In genomic region chr12:6605425-6606330, GRCh38 we compare ENCODE assay signal across 8 cellular contexts. TPM values are rescaled to one million over a fixed set of nuclear protein-coding genes. Genes with fewer than 3 reads are reported as not detected.
A peak's percentile ranks its signal among the peaks of the same experiment; 100 is the strongest.
DNase-seq lines count a peak whose midpoint lies in the region; ATAC-seq and TF ChIP-seq lines count a peak whose summit lies in the region.

No MANE protein-coding gene starts in this region.

- TF ChIP-seq POLR2A in GM18505 (IDR thresholded peaks at IDR 0.05; ENCODE audit: borderline replicate concordance, extremely low read depth, insufficient read depth, insufficient read length), result no peak

- no peak overlapping the region for H3K4me3 Mint-ChIP-seq in activated naive CD8-positive, alpha-beta T cell treated with anti-CD3 and anti-CD28 coated beads, Interleukin-2, amount 50 U/mL, for 24 hours

- peaks cover 0 to 51% of the 10 kb centered on the region in 2 donors for H3K4me1 ChIP-seq in right atrium auricular region

- DNase-seq in ELF-1 (ENCODE audit: low read depth, low spot score), result peak; percentile 52
- DNase-seq in NCI-H69 (lab: John Stamatoyannopoulos, UW), result peak; percentile 69
- DNase-seq in activated naive CD8-positive, alpha-beta T cell treated with anti-CD3 and anti-CD28 coated beads, Interleukin-2, amount 50 U/mL, for 24 hours, result no peak
- DNase-seq in right atrium auricular region (ENCODE audit: low spot score), result no peak
- peak; percentile 12 for DNase-seq in renal cortical epithelial cell (ENCODE audit: low read depth)
- no peak for DNase-seq in SW480 (ENCODE audit: low spot score)

- H3K4me3 ChIP-seq in right atrium auricular region, result peak overlapping the region; percentile 73 to 98

- no peaks in the 10 kb centered on the region for H3K27me3 ChIP-seq in right atrium auricular region

- H3K27me3 Mint-ChIP-seq in activated naive CD8-positive, alpha-beta T cell treated with anti-CD3 and anti-CD28 coated beads, Interleukin-2, amount 50 U/mL, for 24 hours, result no peaks in the 10 kb centered on the region

- peaks cover 47% of the 10 kb centered on the region for H3K36me3 Mint-ChIP-seq in activated naive CD8-positive, alpha-beta T cell treated with anti-CD3 and anti-CD28 coated beads, Interleukin-2, amount 50 U/mL, for 24 hours (ENCODE audit: low read depth)

- H3K9me3 ChIP-seq in right atrium auricular region, result no peaks in the 10 kb centered on the region

- TF ChIP-seq CTCF in right atrium auricular region (IDR thresholded peaks at IDR 0.05), result peak in 1 of 2 donors; percentile 17

- H3K27ac ChIP-seq in right atrium auricular region, result peak overlapping the region; percentile 96 to 99

- H3K4me1 Mint-ChIP-seq in activated naive CD8-positive, alpha-beta T cell treated with anti-CD3 and anti-CD28 coated beads, Interleukin-2, amount 50 U/mL, for 24 hours, result peaks cover 44% of the 10 kb centered on the region

- H3K36me3 ChIP-seq in right atrium auricular region, result peaks cover 20% of the 10 kb centered on the region

- no peaks in the 10 kb centered on the region for H3K9me3 Mint-ChIP-seq in activated naive CD8-positive, alpha-beta T cell treated with anti-CD3 and anti-CD28 coated beads, Interleukin-2, amount 50 U/mL, for 24 hours

- ATAC-seq in activated naive CD8-positive, alpha-beta T cell treated with anti-CD3 and anti-CD28 coated beads, Interleukin-2, amount 50 U/mL, for 24 hours, result peak; percentile 42
- no peak for ATAC-seq in GM18505 (IDR thresholded peaks at IDR 0.05; ENCODE audit: unreplicated experiment)
- no peak for ATAC-seq in HG02571 (IDR thresholded peaks at IDR 0.05; ENCODE audit: unreplicated experiment)

- peak overlapping the region; percentile 85 for H3K27ac Mint-ChIP-seq in activated naive CD8-positive, alpha-beta T cell treated with anti-CD3 and anti-CD28 coated beads, Interleukin-2, amount 50 U/mL, for 24 hours

RNA-seq across cellular contexts. Expression of gene CHD4, which starts 1.5 kb away (rescaled TPM):
- 100 to 1,000 TPM; 150 to 192 TPM for total RNA-seq in right atrium auricular region
- total RNA-seq in renal cortical epithelial cell, result 228 and 358 TPM in 2 replicates

RNA-seq across cellular contexts. Expression of gene LPAR5, which starts 30.1 kb away (rescaled TPM):
- total RNA-seq in right atrium auricular region (1 to 10 TPM; 1.6 to 3.7 TPM), renal cortical epithelial cell (0.17 TPM in 1 of 2 replicates, not detected in the other)

RNA-seq across cellular contexts. Expression of gene NOP2, which starts 37.6 kb away (rescaled TPM):
- total RNA-seq in right atrium auricular region, result 10 to 100 TPM; 17.7 to 17.9 TPM
- total RNA-seq in renal cortical epithelial cell, result 16.5 and 32.3 TPM in 2 replicates

RNA-seq across cellular contexts. Expression of gene ACRBP, which starts 41.6 kb away (rescaled TPM):
- under 1 TPM in 1 of 2 donors, not detected in 1; 0.43 TPM for total RNA-seq in right atrium auricular region
- 0.15 and 0.17 TPM in 2 replicates for total RNA-seq in renal cortical epithelial cell

RNA-seq across cellular contexts. Expression of gene IFFO1, which starts 49.8 kb away (rescaled TPM):
- total RNA-seq in right atrium auricular region (10 to 100 TPM; 12.3 to 13.2 TPM), renal cortical epithelial cell (3.8 and 5.2 TPM in 2 replicates)

Comparison
In these comparisons a context has a peak if more than half of its experiments do, and no peak if none do; other contexts are left out.
1. DNase-seq: peak in ELF-1 (single experiment), NCI-H69 (single experiment) and renal cortical epithelial cell (single experiment); none in activated naive CD8-positive, alpha-beta T cell treated with anti-CD3 and anti-CD28 coated beads, Interleukin-2, amount 50 U/mL, for 24 hours (single experiment), right atrium auricular region (single experiment) and SW480 (single experiment).